Comparison of ENCODE assay signal across 31 cellular contexts in genomic region chr11:17518366-17518765, GRCh38. TPM values are rescaled to one million over a fixed set of nuclear protein-coding genes. Genes with fewer than 3 reads are reported as not detected.
"Had no signal": no experiment of that assay in that cellular context is flagged by ENCODE, and none has a peak within 500 bp of the region (broad histone marks: within the 10 kb centered on the region; RNA-seq: fewer than 3 reads in every experiment).

No MANE protein-coding gene starts in this region.

- H3K36me3 ChIP-seq: SJSA1 had no signal

- H3K4me1 ChIP-seq: SJSA1 had no signal

- ATAC-seq: Panc1, Right ventricle myocardium inferior had no signal

- H3K27ac ChIP-seq: KMS-11, PC-9, RWPE1, SJSA1 had no signal

- H3K9me3 ChIP-seq: SJSA1, SK-N-SH had no signal

- H2AFZ ChIP-seq: PC-9 had no signal

- H3K9ac ChIP-seq: KMS-11, SK-N-SH had no signal

- H3K4me2 ChIP-seq: KMS-11, PC-9, SK-N-SH had no signal

- H3K4me3 ChIP-seq: PC-9, SJSA1 had no signal

- FAIRE-seq: RCC 7860 had no signal

- DNase-seq: Karpas-422, KBM-7, MM.1S, MV-4-11, NCI-H1105, NCI-H1417 treated with DMSO at 0.1 percent for 48 hours, NCI-H1436 treated with DMSO at 0.1 percent for 48 hours, NCI-H1694 treated with DMSO at 0.1 percent for 48 hours, NCI-H187 treated with DMSO at 0.1 percent for 48 hours, NCI-H2029, NCI-H2171 treated with DMSO at 0.1 percent for 48 hours, NCI-H2227 treated with DMSO at 0.1 percent for 48 hours, NCI-H345, NCI-H446, NCI-H510A treated with DMSO at 0.1 percent for 48 hours, NCI-H524 treated with DMSO at 0.1 percent for 48 hours, NCI-H774, PC-9, SHP77 treated with DMSO at 0.1 percent for 48 hours, SK-N-SH had no signal

RNA-seq across cellular contexts. Expression of gene USH1C, which starts 25.9 kb away (rescaled TPM):
- total RNA-seq: LHCN-M2, MCF 10A, OCI-LY7, PC-9, Right ventricle myocardium inferior, RPMI7951, SJSA1 had no signal
- polyA plus RNA-seq: SK-N-SH had no signal

RNA-seq across cellular contexts. Expression of gene OTOG, which starts 28.7 kb away (rescaled TPM):
- total RNA-seq: LHCN-M2, MCF 10A, NCI-H460, OCI-LY7, PC-9, Right ventricle myocardium inferior, RPMI7951, SJSA1 had no signal
- polyA plus RNA-seq: SK-N-SH had no signal

RNA-seq across cellular contexts. Expression of gene ABCC8, which starts 41.7 kb away (rescaled TPM):
- total RNA-seq: LHCN-M2, MCF 10A, NCI-H460, OCI-LY7, PC-9, RPMI7951, SJSA1 had no signal
